Comparison of ENCODE assay signal across 16 cellular contexts in the genomic region with DNA sequence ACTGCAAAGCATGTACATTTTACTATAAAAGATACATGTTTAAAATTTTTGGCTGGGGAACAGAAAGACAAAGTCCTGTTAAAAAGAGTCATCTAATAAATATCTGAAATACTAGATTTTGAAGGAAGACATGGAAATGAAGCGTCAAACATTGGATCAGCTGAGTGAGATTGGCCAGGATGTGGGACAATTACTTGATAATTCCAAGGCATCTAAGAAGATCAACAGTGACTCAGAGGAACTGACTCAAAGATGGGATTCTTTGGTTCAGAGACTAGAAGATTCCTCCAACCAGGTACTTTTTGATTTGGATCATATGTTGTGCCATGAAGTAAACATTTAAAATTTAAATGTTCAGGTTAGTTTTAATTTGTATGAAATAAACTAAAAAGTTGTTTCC.
DNase-seq lines count a peak whose midpoint lies in the region; ATAC-seq and TF ChIP-seq lines count a peak whose summit lies in the region.
"Had no signal": no experiment of that assay in that cellular context is flagged by ENCODE, and none has a peak within 500 bp of the region (broad histone marks: within the 10 kb centered on the region; RNA-seq: fewer than 3 reads in every experiment).

No MANE protein-coding gene starts in this region.

- POLR2A ChIA-PET in activated CD4-positive, alpha-beta memory T cell treated with anti-CD3 and anti-CD28 coated beads, Interleukin-2, amount 10 ng/mL, durations not matched to agents 7 days and 5 days (lab: Charles Lee): no interaction called here

- peaks cover 4% of the 10 kb centered on the region for H3K4me1 Mint-ChIP-seq in chondrocyte (ENCODE audit: low read depth)
- peaks cover 22 to 25% of the 10 kb centered on the region in 2 donors for H3K4me1 Mint-ChIP-seq in natural killer cell treated with Interleukin-12 subunit alpha and Interleukin-12 subunit beta and Interleukin-15 and Interleukin-18, amount 100 ng/mL, for 72 hours (ENCODE audit: low read depth in 2 of 2)
- H3K4me1 Mint-ChIP-seq in activated CD4-positive, alpha-beta memory T cell treated with anti-CD3 and anti-CD28 coated beads, Interleukin-2, amount 10 ng/mL, durations not matched to agents 7 days and 5 days: peaks cover 9% of the 10 kb centered on the region
- H3K4me1 Mint-ChIP-seq: neural progenitor cell had no signal

- H3K27ac ChIP-seq in coronary artery: no peak overlapping the region
- H3K27ac ChIP-seq: BLaER1 treated with 17β-estradiol and CSF1 and Interleukin-3, amounts not matched to agents 10 nM and 100 nM; neural progenitor cell; thoracic aorta had no signal

- no peak for ATAC-seq in natural killer cell treated with Interleukin-12 subunit alpha and Interleukin-12 subunit beta and Interleukin-15 and Interleukin-18, amount 100 ng/mL, for 72 hours
- no peak for ATAC-seq in HG03469 (IDR thresholded peaks at IDR 0.05; ENCODE audit: unreplicated experiment)
- ATAC-seq: right cardiac atrium had no signal

- H3K36me3 Mint-ChIP-seq in chondrocyte (ENCODE audit: low read depth): peaks cover 32% of the 10 kb centered on the region
- H3K36me3 Mint-ChIP-seq in natural killer cell treated with Interleukin-12 subunit alpha and Interleukin-12 subunit beta and Interleukin-15 and Interleukin-18, amount 100 ng/mL, for 72 hours: peaks cover 35% of the 10 kb centered on the region
- peaks cover 68% of the 10 kb centered on the region for H3K36me3 Mint-ChIP-seq in activated CD4-positive, alpha-beta memory T cell treated with anti-CD3 and anti-CD28 coated beads, Interleukin-2, amount 10 ng/mL, durations not matched to agents 7 days and 5 days (ENCODE audit: low read depth)

- DNase-seq in EH (ENCODE audit: low read depth): peak; percentile 76
- DNase-seq in NCI-H226: peak; percentile 59
- no peak for DNase-seq in chondrocyte (ENCODE audit: low spot score)
- no peak for DNase-seq in natural killer cell treated with Interleukin-12 subunit alpha and Interleukin-12 subunit beta and Interleukin-15 and Interleukin-18, amount 100 ng/mL, for 72 hours (ENCODE audit: low spot score)
- no peak for DNase-seq in activated CD4-positive, alpha-beta memory T cell treated with anti-CD3 and anti-CD28 coated beads, Interleukin-2, amount 10 ng/mL, durations not matched to agents 7 days and 5 days
- DNase-seq in stimulated activated CD4-positive, alpha-beta T cell treated with anti-CD3 and anti-CD28 coated beads, Interleukin-4, amount 100 ng/mL, for 1 hour: no peak
- no peak for DNase-seq in coronary artery (ENCODE audit: low spot score)
- DNase-seq: activated naive CD8-positive, alpha-beta T cell treated with anti-CD3 and anti-CD28 coated beads for 36 hours; DMS53; glutamatergic neuron; right cardiac atrium had no signal

- H3K9me3 Mint-ChIP-seq in chondrocyte (ENCODE audit: low read depth): no peaks in the 10 kb centered on the region
- H3K9me3 Mint-ChIP-seq in natural killer cell treated with Interleukin-12 subunit alpha and Interleukin-12 subunit beta and Interleukin-15 and Interleukin-18, amount 100 ng/mL, for 72 hours: no peaks in the 10 kb centered on the region
- H3K9me3 Mint-ChIP-seq in activated CD4-positive, alpha-beta memory T cell treated with anti-CD3 and anti-CD28 coated beads, Interleukin-2, amount 10 ng/mL, durations not matched to agents 7 days and 5 days: peaks cover 1% of the 10 kb centered on the region
- H3K9me3 Mint-ChIP-seq: activated naive CD8-positive, alpha-beta T cell treated with anti-CD3 and anti-CD28 coated beads for 36 hours; central memory CD8-positive, alpha-beta T cell; neural progenitor cell had no signal

- TF ChIP-seq CTCF in chondrocyte (IDR thresholded peaks at IDR 0.05) (no peak), coronary artery (IDR thresholded peaks at IDR 0.05) (no peak)

- no peak overlapping the region for H3K4me3 ChIP-seq in coronary artery
- H3K4me3 ChIP-seq: BLaER1 treated with 17β-estradiol and CSF1 and Interleukin-3, amounts not matched to agents 10 nM and 100 nM; neural progenitor cell; thoracic aorta had no signal

- no peaks in the 10 kb centered on the region for H3K27me3 Mint-ChIP-seq in chondrocyte (ENCODE audit: low read depth)
- H3K27me3 Mint-ChIP-seq in natural killer cell treated with Interleukin-12 subunit alpha and Interleukin-12 subunit beta and Interleukin-15 and Interleukin-18, amount 100 ng/mL, for 72 hours: no peaks in the 10 kb centered on the region
- H3K27me3 Mint-ChIP-seq in activated CD4-positive, alpha-beta memory T cell treated with anti-CD3 and anti-CD28 coated beads, Interleukin-2, amount 10 ng/mL, durations not matched to agents 7 days and 5 days: no peaks in the 10 kb centered on the region
- H3K27me3 Mint-ChIP-seq: activated naive CD8-positive, alpha-beta T cell treated with anti-CD3 and anti-CD28 coated beads for 36 hours; central memory CD8-positive, alpha-beta T cell had no signal

- CTCF ChIA-PET in activated CD4-positive, alpha-beta memory T cell treated with anti-CD3 and anti-CD28 coated beads, Interleukin-2, amount 10 ng/mL, durations not matched to agents 7 days and 5 days (lab: Charles Lee): no interaction called here

- no peak overlapping the region for H3K4me3 Mint-ChIP-seq in chondrocyte (ENCODE audit: unreplicated experiment)
- H3K4me3 Mint-ChIP-seq in natural killer cell treated with Interleukin-12 subunit alpha and Interleukin-12 subunit beta and Interleukin-15 and Interleukin-18, amount 100 ng/mL, for 72 hours: no peak overlapping the region
- H3K4me3 Mint-ChIP-seq in activated CD4-positive, alpha-beta memory T cell treated with anti-CD3 and anti-CD28 coated beads, Interleukin-2, amount 10 ng/mL, durations not matched to agents 7 days and 5 days: no peak overlapping the region
- H3K4me3 Mint-ChIP-seq: activated naive CD8-positive, alpha-beta T cell treated with anti-CD3 and anti-CD28 coated beads for 36 hours; central memory CD8-positive, alpha-beta T cell; neural progenitor cell had no signal

- peak overlapping the region; percentile 8 for H3K27ac Mint-ChIP-seq in chondrocyte (ENCODE audit: unreplicated experiment)
- H3K27ac Mint-ChIP-seq in natural killer cell treated with Interleukin-12 subunit alpha and Interleukin-12 subunit beta and Interleukin-15 and Interleukin-18, amount 100 ng/mL, for 72 hours: peak overlapping the region; percentile 22 to 82
- H3K27ac Mint-ChIP-seq in activated CD4-positive, alpha-beta memory T cell treated with anti-CD3 and anti-CD28 coated beads, Interleukin-2, amount 10 ng/mL, durations not matched to agents 7 days and 5 days: no peak overlapping the region
- H3K27ac Mint-ChIP-seq: activated naive CD8-positive, alpha-beta T cell treated with anti-CD3 and anti-CD28 coated beads for 36 hours; neural progenitor cell had no signal

Comparison
In these comparisons a context has a peak if more than half of its experiments do, and no peak if none do; other contexts are left out.
1. DNase-seq: peak in EH (single experiment) and NCI-H226 (single experiment); none in chondrocyte (single experiment), natural killer cell treated with Interleukin-12 subunit alpha and Interleukin-12 subunit beta and Interleukin-15 and Interleukin-18, amount 100 ng/mL, for 72 hours (single experiment), activated CD4-positive, alpha-beta memory T cell treated with anti-CD3 and anti-CD28 coated beads, Interleukin-2, amount 10 ng/mL, durations not matched to agents 7 days and 5 days (single experiment), stimulated activated CD4-positive, alpha-beta T cell treated with anti-CD3 and anti-CD28 coated beads, Interleukin-4, amount 100 ng/mL, for 1 hour (single experiment) and coronary artery (single experiment).